ENCODE assay signal across 32 cellular contexts in the genomic region with DNA sequence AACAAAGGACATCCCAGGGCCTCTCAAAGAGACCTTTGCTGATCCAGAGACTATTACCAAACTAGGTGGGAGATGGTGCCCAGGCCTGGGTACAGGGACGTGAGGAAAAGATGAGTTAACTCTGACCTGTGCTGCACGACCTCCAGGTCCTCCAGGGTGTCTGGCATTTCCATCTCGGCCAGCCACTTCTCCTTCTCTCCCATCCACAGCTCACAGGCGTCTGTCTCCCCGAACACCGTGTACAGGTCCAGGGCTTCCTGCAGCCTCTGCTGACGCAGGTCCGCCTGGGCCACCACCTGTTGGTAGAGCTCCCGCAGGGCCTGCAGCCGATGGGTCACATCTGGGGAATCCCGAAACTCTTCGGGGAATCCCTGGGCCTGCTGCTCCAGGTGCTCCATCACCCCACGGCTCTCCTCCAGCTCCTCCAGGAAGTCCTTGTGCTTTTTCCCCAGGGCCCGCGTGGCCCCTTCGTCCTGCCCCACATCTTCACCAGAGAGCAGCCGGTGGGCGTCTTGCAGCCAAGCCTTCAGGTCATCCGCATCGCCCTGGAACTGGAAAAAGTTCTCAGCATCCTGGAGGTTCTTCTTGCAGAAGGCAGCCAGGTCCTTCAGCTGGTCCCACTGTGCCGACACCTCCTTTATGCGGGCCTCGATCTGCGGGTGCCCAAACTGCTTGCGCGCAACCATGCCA.
"Had no signal": no experiment of that assay in that cellular context is flagged by ENCODE, and none has a peak within 500 bp of the region (broad histone marks: within the 10 kb centered on the region; RNA-seq: fewer than 3 reads in every experiment).

No MANE protein-coding gene starts in this region.

- H3K27ac ChIP-seq: left lung, lower lobe of right lung, neutrophil, parathyroid adenoma, skin epidermis, stomach, testis, thyroid gland, transverse colon, upper lobe of left lung, uterus had no signal

- ATAC-seq: left colon; left lung; lower lobe of right lung; naive thymus-derived CD8-positive, alpha-beta T cell; right cardiac atrium; sciatic nerve; stimulated activated naive B cell treated with anti-CD40 and anti-IgM and Interleukin-4, amounts not matched to agents 10 μg/mL and 1 μg/mL and 100 μg/mL, for 72 hours; stimulated activated naive CD8-positive, alpha-beta T cell treated with anti-CD3 and anti-CD28 coated beads, Interleukin-15, Interleukin-2, amounts not matched to agents 100 U/mL and 50 U/mL, for 24 hours had no signal

- H3K27me3 Mint-ChIP-seq: naive thymus-derived CD8-positive, alpha-beta T cell; progenitor cell of endocrine pancreas had no signal

- H3K27me3 ChIP-seq: left lung, testis, thyroid gland, transverse colon, upper lobe of left lung, uterus had no signal

- H3K36me3 ChIP-seq: left lung, lower lobe of right lung, neutrophil, stomach, thyroid gland, transverse colon, upper lobe of left lung, uterus had no signal

- H3K9me3 Mint-ChIP-seq: immature natural killer cell; naive thymus-derived CD8-positive, alpha-beta T cell; nephron; neural crest cell; stimulated activated naive B cell treated with anti-CD40 and anti-IgM and Interleukin-4, amounts not matched to agents 10 μg/mL and 1 μg/mL and 100 μg/mL, for 72 hours had no signal

- FAIRE-seq: islet of Langerhans, kidney had no signal

- H3K4me1 ChIP-seq: left lung, lower lobe of right lung, stomach, testis, thyroid gland, transverse colon, upper lobe of left lung, uterus had no signal

- H3K27ac Mint-ChIP-seq: immature natural killer cell; naive thymus-derived CD8-positive, alpha-beta T cell; nephron; progenitor cell of endocrine pancreas; stimulated activated naive B cell treated with anti-CD40 and anti-IgM and Interleukin-4, amounts not matched to agents 10 μg/mL and 1 μg/mL and 100 μg/mL, for 72 hours had no signal

- H2AFZ ChIP-seq: parathyroid adenoma had no signal

- DNase-seq: hypothalamus; immature natural killer cell; kidney; left colon; left lung; lower lobe of right lung; mammary epithelial cell; mesenchymal stem cell; occipital lobe; retina; stimulated activated CD4-positive, alpha-beta T cell treated with anti-CD3 and anti-CD28 coated beads, Interleukin-12 subunit alpha, Interleukin-12 subunit beta, amount 100 ng/mL, for 4 hours; stimulated activated CD4-positive, alpha-beta T cell treated with anti-CD3 and anti-CD28 coated beads, Interleukin-15, amount 100 ng/mL, for 24 hours; stimulated activated CD4-positive, alpha-beta T cell treated with anti-CD3 and anti-CD28 coated beads, Interleukin-2, amount 100 ng/mL, for 24 hours; stimulated activated CD4-positive, alpha-beta T cell treated with anti-CD3 and anti-CD28 coated beads, Interleukin-4, amount 100 ng/mL, for 1 hour; stimulated activated naive B cell treated with anti-CD40 and anti-IgM and Interleukin-4, amounts not matched to agents 10 μg/mL and 1 μg/mL and 100 μg/mL, for 72 hours; stimulated activated naive CD8-positive, alpha-beta T cell treated with anti-CD3 and anti-CD28 coated beads, Interleukin-15, Interleukin-2, amounts not matched to agents 100 U/mL and 50 U/mL, for 24 hours; stomach; testis; thyroid gland; transverse colon; upper lobe of left lung; uterus had no signal

- H3K9ac ChIP-seq: parathyroid adenoma had no signal

- H3K4me1 Mint-ChIP-seq: immature natural killer cell; naive thymus-derived CD8-positive, alpha-beta T cell; stimulated activated naive B cell treated with anti-CD40 and anti-IgM and Interleukin-4, amounts not matched to agents 10 μg/mL and 1 μg/mL and 100 μg/mL, for 72 hours had no signal

- H3K36me3 Mint-ChIP-seq: immature natural killer cell; naive thymus-derived CD8-positive, alpha-beta T cell; stimulated activated naive B cell treated with anti-CD40 and anti-IgM and Interleukin-4, amounts not matched to agents 10 μg/mL and 1 μg/mL and 100 μg/mL, for 72 hours had no signal

- H3K9me3 ChIP-seq: left lung, lower lobe of right lung, neutrophil, stomach, testis, thyroid gland, transverse colon, upper lobe of left lung, uterus had no signal

- H3K79me2 ChIP-seq: parathyroid adenoma had no signal

- H3K4me3 ChIP-seq: left lung, lower lobe of right lung, skin epidermis, stomach, testis, thyroid gland, transverse colon, upper lobe of left lung, uterus had no signal

- H3K4me3 Mint-ChIP-seq: immature natural killer cell; naive thymus-derived CD8-positive, alpha-beta T cell; nephron; neural crest cell; stimulated activated naive B cell treated with anti-CD40 and anti-IgM and Interleukin-4, amounts not matched to agents 10 μg/mL and 1 μg/mL and 100 μg/mL, for 72 hours had no signal
